ENCODE assay signal across 8 cellular contexts in the genomic region with DNA sequence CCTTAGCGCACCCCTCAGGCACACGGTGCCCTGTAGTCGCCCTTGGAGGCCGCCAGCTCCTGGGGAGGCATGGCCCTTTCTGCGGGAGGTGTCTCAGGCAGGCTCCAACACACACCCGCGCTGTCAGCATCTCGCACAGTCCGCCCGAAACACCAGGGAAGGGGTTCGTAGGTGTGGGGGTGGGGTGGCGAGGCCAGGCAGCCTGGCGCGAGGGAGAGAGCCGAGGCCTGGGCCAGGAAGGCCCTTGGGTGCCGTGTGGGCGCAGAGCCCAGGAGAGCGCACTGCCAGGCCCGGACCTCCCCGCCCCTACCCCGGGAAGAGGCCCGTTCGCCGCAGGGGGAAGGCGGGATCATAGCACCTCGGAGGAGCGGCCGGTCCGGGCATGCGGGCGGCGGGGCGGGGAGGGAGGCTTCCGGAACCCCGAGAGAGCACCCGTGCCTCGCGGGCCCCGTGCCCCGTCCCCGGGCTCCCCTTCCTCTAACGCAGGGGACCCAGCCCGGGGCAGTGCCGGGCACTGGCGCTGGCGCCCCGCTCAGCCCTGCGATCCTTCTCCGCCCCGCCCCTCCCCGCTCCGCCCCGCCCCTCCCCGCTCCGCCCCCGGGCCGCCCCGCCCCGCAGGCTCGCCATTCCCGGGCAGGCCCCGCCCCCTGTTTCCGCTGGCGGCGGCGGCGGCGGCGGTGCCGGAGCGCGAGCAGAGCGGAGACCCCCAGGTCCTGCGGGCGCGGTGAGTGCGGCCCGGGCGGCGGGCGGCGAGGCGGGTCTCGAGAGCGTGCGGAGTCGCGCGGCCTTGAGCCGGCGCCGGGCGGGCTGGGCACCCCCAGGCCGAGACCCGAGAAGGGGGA. TPM values are rescaled to one million over a fixed set of nuclear protein-coding genes. Genes with fewer than 3 reads are reported as not detected.
DNase-seq lines count a peak whose midpoint lies in the region; ATAC-seq, FAIRE-seq and TF ChIP-seq lines count a peak whose summit lies in the region.

A gene with protein sequence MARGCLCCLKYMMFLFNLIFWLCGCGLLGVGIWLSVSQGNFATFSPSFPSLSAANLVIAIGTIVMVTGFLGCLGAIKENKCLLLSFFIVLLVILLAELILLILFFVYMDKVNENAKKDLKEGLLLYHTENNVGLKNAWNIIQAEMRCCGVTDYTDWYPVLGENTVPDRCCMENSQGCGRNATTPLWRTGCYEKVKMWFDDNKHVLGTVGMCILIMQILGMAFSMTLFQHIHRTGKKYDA (plus strand): TSS at position 650 of the 842 bp plus-strand sequence. CDS start 123,815 bp downstream, outside the sequence.

- FAIRE-seq in GM12892 (lab: Jason Lieb, UNC): no peak

- ATAC-seq in HG02870 (IDR thresholded peaks at IDR 0.05; ENCODE audit: unreplicated experiment): peak; percentile 62

- in situ Hi-C loops in endometrial microvascular endothelial cells (cut with HindIII; ENCODE audit: inconsistent ontology term, low pct_unique_long_range_greater_than_20kb, low sequenced_read_pairs): loop anchor here (10.0 to 25.0 kb wide), 2 partner anchors 58 to 210 kb away; no protein-coding TSS in a partner anchor

- TF ChIP-seq POLR2A in GM12892 (IDR thresholded peaks at IDR 0.05; ENCODE audit: low read depth, low read length): no peak

- DNase-seq in GM12892 (ENCODE audit: insufficient read length) (peak; percentile 70), NCI-H345 treated with DMSO at 0.1 percent for 48 hours (lab: John Stamatoyannopoulos, UW; ENCODE audit: unreplicated experiment) (peak; percentile 57), midbrain (lab: John Stamatoyannopoulos, UW) (peak; percentile 59), NCI-H187 (lab: John Stamatoyannopoulos, UW) (no peak)
- peak; percentile 72 for DNase-seq in activated CD8-positive, alpha-beta memory T cell treated with anti-CD3 and anti-CD28 coated beads, Interleukin-2, amount 50 U/mL, for 4 hours
- DNase-seq in stimulated activated CD8-positive, alpha-beta memory T cell treated with anti-CD3 and anti-CD28 coated beads, Interleukin-2, amount 100 ng/mL, for 1 hour (ENCODE audit: low read depth in 2 of 2): peak; percentile 39 to 58

RNA-seq across cellular contexts. Expression of the gene that starts here (rescaled TPM):
- polyA plus RNA-seq in GM12892 (2012; ENCODE audit: missing spikeins): 0.40 TPM
- 15.9 TPM for total RNA-seq in endometrial microvascular endothelial cells (ENCODE audit: inconsistent ontology term)

Comparison
In these comparisons a context has a peak if more than half of its experiments do, and no peak if none do; other contexts are left out.
1. DNase-seq: peak in GM12892 (single experiment), NCI-H345 treated with DMSO at 0.1 percent for 48 hours (single experiment), activated CD8-positive, alpha-beta memory T cell treated with anti-CD3 and anti-CD28 coated beads, Interleukin-2, amount 50 U/mL, for 4 hours (single experiment), midbrain (single experiment) and stimulated activated CD8-positive, alpha-beta memory T cell treated with anti-CD3 and anti-CD28 coated beads, Interleukin-2, amount 100 ng/mL, for 1 hour (2 of 2); none in NCI-H187 (0 of 2).